In the genomic region with DNA sequence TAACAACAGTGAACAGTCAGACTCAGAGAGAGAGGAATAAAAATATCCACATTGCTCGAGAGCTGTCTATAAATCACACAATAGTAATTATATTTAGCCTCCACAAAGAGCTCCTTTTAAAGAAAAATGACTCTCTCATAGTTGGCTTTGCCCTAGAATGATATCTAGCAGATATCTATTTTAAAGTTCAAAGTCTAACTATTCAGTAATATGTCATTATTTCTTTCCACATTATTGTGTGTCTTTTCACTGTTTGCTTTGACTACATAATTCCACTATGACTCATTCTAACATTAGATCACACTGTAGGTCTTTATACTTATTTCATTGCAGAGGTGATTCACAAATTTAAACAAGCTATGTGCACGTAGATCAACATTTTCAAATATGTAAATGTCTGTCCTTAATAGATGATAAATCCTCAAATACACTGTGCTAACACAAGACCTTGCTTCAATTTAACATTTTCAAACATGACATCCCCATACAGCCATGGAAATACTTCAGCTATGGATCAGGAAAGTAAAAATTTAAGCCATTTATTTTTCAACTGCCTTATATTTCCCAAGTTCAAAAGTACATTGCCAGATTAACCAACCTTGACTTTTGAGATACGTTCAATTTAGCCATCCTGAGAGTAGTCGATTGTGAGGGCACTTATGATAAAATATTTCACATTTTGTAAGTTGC, we compare ENCODE assay signal across 11 cellular contexts.
DNase-seq lines count a peak whose midpoint lies in the region; ATAC-seq and TF ChIP-seq lines count a peak whose summit lies in the region.
"Had no signal": no experiment of that assay in that cellular context is flagged by ENCODE, and none has a peak within 500 bp of the region (broad histone marks: within the 10 kb centered on the region; RNA-seq: fewer than 3 reads in every experiment).

No MANE protein-coding gene starts in this region.

- H3K9me3 Mint-ChIP-seq in stimulated activated naive CD8-positive, alpha-beta T cell treated with anti-CD3 and anti-CD28 coated beads, Interleukin-15, Interleukin-2, amounts not matched to agents 100 ng/mL and 50 ng/mL, for 24 hours, result no peaks in the 10 kb centered on the region

- H3K27me3 ChIP-seq in SJSA1 (replicated peaks) (no peaks in the 10 kb centered on the region), foreskin keratinocyte (no peaks in the 10 kb centered on the region)

- no peak for DNase-seq in activated CD4-positive, CD25-positive, alpha-beta regulatory T cell treated with anti-CD3 and anti-CD28 coated beads, Interleukin-2, amount 50 U/mL, for 72 hours
- DNase-seq in SJSA1 (ENCODE audit: low read depth in 1 of 2, low spot score in 2 of 2) (peak in 1 of 2 experiments; percentile 77), foreskin keratinocyte (peak; percentile 87 to 90), islet precursor cell (no peak)
- DNase-seq: C1 segment of cervical spinal cord, cerebellar nuclear complex, NCI-H2029 treated with DMSO at 0.1 percent for 48 hours had no signal

- peaks cover 15% of the 10 kb centered on the region for H3K4me1 ChIP-seq in SJSA1 (replicated peaks)
- H3K4me1 ChIP-seq in foreskin keratinocyte, result peaks cover 14% of the 10 kb centered on the region

- H3K4me3 Mint-ChIP-seq in stimulated activated naive CD8-positive, alpha-beta T cell treated with anti-CD3 and anti-CD28 coated beads, Interleukin-15, Interleukin-2, amounts not matched to agents 100 ng/mL and 50 ng/mL, for 24 hours, result no peak overlapping the region

- H3K36me3 Mint-ChIP-seq in stimulated activated naive CD8-positive, alpha-beta T cell treated with anti-CD3 and anti-CD28 coated beads, Interleukin-15, Interleukin-2, amounts not matched to agents 100 ng/mL and 50 ng/mL, for 24 hours (ENCODE audit: low read depth), result no peaks in the 10 kb centered on the region

- TF ChIP-seq CTCF in foreskin keratinocyte (conservative IDR thresholded peaks at IDR 0.05), result no peak

- peaks cover 6% of the 10 kb centered on the region for H3K27me3 Mint-ChIP-seq in stimulated activated naive CD8-positive, alpha-beta T cell treated with anti-CD3 and anti-CD28 coated beads, Interleukin-15, Interleukin-2, amounts not matched to agents 100 ng/mL and 50 ng/mL, for 24 hours

- H3K27ac Mint-ChIP-seq in stimulated activated naive CD8-positive, alpha-beta T cell treated with anti-CD3 and anti-CD28 coated beads, Interleukin-15, Interleukin-2, amounts not matched to agents 100 ng/mL and 50 ng/mL, for 24 hours, result peak overlapping the region; percentile 3

- H3K4me1 Mint-ChIP-seq in stimulated activated naive CD8-positive, alpha-beta T cell treated with anti-CD3 and anti-CD28 coated beads, Interleukin-15, Interleukin-2, amounts not matched to agents 100 ng/mL and 50 ng/mL, for 24 hours (ENCODE audit: low read depth), result peaks cover 15% of the 10 kb centered on the region

- H3K36me3 ChIP-seq in SJSA1, result no peaks in the 10 kb centered on the region

- no peaks in the 10 kb centered on the region for H3K9me3 ChIP-seq in SJSA1 (replicated peaks)

- peak; percentile 93 to 95 for ATAC-seq in activated CD4-positive, CD25-positive, alpha-beta regulatory T cell treated with anti-CD3 and anti-CD28 coated beads, Interleukin-2, amount 50 U/mL, for 24 hours
- ATAC-seq in foreskin keratinocyte (peak; percentile 94), HG03442 (IDR thresholded peaks at IDR 0.05; ENCODE audit: unreplicated experiment) (no peak), GM19463 (IDR thresholded peaks at IDR 0.05; ENCODE audit: unreplicated experiment) (no peak)

- H3K27ac ChIP-seq in SJSA1 (peak overlapping the region; percentile 83), foreskin keratinocyte (peak overlapping the region; percentile 82)

- H3K4me3 ChIP-seq in SJSA1, result no peak overlapping the region

Comparison
In these comparisons a context has a peak if more than half of its experiments do, and no peak if none do; other contexts are left out.
1. ATAC-seq: peak in activated CD4-positive, CD25-positive, alpha-beta regulatory T cell treated with anti-CD3 and anti-CD28 coated beads, Interleukin-2, amount 50 U/mL, for 24 hours (2 of 2) and foreskin keratinocyte (single experiment); none in HG03442 (single experiment) and GM19463 (single experiment).
2. DNase-seq: peak in foreskin keratinocyte (2 of 2); none in activated CD4-positive, CD25-positive, alpha-beta regulatory T cell treated with anti-CD3 and anti-CD28 coated beads, Interleukin-2, amount 50 U/mL, for 72 hours (single experiment) and islet precursor cell (single experiment).